In the genomic region with DNA sequence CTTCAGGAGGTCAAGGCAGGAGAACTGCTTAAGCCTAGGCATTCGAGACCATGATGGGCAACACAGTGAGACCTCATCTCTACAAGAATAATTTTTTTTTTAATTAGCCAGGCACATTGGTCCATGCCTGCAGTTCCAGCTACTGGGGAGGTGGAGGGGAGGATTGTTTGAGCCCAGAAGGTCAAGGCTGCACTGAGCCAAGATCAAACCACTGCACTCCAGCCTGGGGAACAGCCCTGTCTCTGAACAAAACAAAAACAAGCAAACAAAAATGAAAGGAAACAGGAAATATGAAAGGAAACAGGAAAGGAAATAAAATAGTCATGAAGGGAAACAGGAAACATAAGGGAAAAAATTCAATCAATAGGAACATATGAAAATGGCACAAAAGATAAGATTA, we compare ENCODE assay signal across 1 cellular context.
TF ChIP-seq lines count a peak whose summit lies in the region.

No MANE protein-coding gene starts in this region.

TF ChIP-seq in HepG2, 621 proteins besides CTCF, POLR2A, EP300 and RAD21 (continued from another document and continues in another):
- TF ChIP-seq, protein P1, sequence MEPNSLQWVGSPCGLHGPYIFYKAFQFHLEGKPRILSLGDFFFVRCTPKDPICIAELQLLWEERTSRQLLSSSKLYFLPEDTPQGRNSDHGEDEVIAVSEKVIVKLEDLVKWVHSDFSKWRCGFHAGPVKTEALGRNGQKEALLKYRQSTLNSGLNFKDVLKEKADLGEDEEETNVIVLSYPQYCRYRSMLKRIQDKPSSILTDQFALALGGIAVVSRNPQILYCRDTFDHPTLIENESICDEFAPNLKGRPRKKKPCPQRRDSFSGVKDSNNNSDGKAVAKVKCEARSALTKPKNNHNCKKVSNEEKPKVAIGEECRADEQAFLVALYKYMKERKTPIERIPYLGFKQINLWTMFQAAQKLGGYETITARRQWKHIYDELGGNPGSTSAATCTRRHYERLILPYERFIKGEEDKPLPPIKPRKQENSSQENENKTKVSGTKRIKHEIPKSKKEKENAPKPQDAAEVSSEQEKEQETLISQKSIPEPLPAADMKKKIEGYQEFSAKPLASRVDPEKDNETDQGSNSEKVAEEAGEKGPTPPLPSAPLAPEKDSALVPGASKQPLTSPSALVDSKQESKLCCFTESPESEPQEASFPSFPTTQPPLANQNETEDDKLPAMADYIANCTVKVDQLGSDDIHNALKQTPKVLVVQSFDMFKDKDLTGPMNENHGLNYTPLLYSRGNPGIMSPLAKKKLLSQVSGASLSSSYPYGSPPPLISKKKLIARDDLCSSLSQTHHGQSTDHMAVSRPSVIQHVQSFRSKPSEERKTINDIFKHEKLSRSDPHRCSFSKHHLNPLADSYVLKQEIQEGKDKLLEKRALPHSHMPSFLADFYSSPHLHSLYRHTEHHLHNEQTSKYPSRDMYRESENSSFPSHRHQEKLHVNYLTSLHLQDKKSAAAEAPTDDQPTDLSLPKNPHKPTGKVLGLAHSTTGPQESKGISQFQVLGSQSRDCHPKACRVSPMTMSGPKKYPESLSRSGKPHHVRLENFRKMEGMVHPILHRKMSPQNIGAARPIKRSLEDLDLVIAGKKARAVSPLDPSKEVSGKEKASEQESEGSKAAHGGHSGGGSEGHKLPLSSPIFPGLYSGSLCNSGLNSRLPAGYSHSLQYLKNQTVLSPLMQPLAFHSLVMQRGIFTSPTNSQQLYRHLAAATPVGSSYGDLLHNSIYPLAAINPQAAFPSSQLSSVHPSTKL (CRISPR knock-in tag; IDR thresholded peaks at IDR 0.05) = peak; percentile 92
- TF ChIP-seq NFIB (CRISPR knock-in tag; IDR thresholded peaks at IDR 0.05; ENCODE audit: borderline replicate concordance) (no peak), MIXL1 (CRISPR knock-in tag; IDR thresholded peaks at IDR 0.05) (peak; percentile 63; the same call in 1 of the 2 replicates), TAF15 (IDR thresholded peaks at IDR 0.05; ENCODE audit: low read depth, low read length, poor library complexity, severe bottlenecking) (no peak), ZBTB14 (CRISPR knock-in tag; IDR thresholded peaks at IDR 0.05) (no peak), ZNF605 (CRISPR knock-in tag; IDR thresholded peaks at IDR 0.05) (0 out of 2 replicates have a peak, but pooled peaks have one; percentile 18), NCOA2 (CRISPR knock-in tag; IDR thresholded peaks at IDR 0.05) (peak; percentile 89), PITX1 (CRISPR knock-in tag; IDR thresholded peaks at IDR 0.05) (peak; percentile 88), ZNF143 (CRISPR knock-in tag; IDR thresholded peaks at IDR 0.05) (no peak), FOXK2 (IDR thresholded peaks at IDR 0.05) (peak; percentile 69; the same call in 1 of the 2 replicates), POGK (CRISPR knock-in tag; conservative IDR thresholded peaks at IDR 0.05) (peak; percentile 36; the same call in 1 of the 2 replicates), SP5 (CRISPR knock-in tag; IDR thresholded peaks at IDR 0.05; ENCODE audit: borderline replicate concordance, low read depth) (peak; percentile 77), IKZF5 (CRISPR knock-in tag; IDR thresholded peaks at IDR 0.05) (peak; percentile 72), FOXA1 (IDR thresholded peaks at IDR 0.05) (no peak), FOXA1 (CRISPR knock-in tag; IDR thresholded peaks at IDR 0.05) (0 out of 2 replicates have a peak, but pooled peaks have one; percentile 22), ZKSCAN5 (CRISPR knock-in tag; IDR thresholded peaks at IDR 0.05) (no peak), RFX1 (IDR thresholded peaks at IDR 0.05) (no peak), ZNF24 (IDR thresholded peaks at IDR 0.05) (no peak), KAT7 (CRISPR knock-in tag; IDR thresholded peaks at IDR 0.05; ENCODE audit: borderline replicate concordance) (0 out of 2 replicates have a peak, but pooled peaks have one; percentile 49), FUBP1 (CRISPR knock-in tag; IDR thresholded peaks at IDR 0.05; ENCODE audit: borderline replicate concordance) (0 out of 2 replicates have a peak, but pooled peaks have one; percentile 45), TFE3 (CRISPR knock-in tag; IDR thresholded peaks at IDR 0.05) (peak; percentile 49; the same call in 1 of the 2 replicates), ZNF652 (CRISPR knock-in tag; IDR thresholded peaks at IDR 0.05; ENCODE audit: borderline replicate concordance, low read depth) (peak; percentile 33; the same call in 1 of the 2 replicates), SP1 (IDR thresholded peaks at IDR 0.05) (no peak), SP1 (CRISPR knock-in tag; IDR thresholded peaks at IDR 0.05) (no peak)
- TF ChIP-seq, protein P2, sequence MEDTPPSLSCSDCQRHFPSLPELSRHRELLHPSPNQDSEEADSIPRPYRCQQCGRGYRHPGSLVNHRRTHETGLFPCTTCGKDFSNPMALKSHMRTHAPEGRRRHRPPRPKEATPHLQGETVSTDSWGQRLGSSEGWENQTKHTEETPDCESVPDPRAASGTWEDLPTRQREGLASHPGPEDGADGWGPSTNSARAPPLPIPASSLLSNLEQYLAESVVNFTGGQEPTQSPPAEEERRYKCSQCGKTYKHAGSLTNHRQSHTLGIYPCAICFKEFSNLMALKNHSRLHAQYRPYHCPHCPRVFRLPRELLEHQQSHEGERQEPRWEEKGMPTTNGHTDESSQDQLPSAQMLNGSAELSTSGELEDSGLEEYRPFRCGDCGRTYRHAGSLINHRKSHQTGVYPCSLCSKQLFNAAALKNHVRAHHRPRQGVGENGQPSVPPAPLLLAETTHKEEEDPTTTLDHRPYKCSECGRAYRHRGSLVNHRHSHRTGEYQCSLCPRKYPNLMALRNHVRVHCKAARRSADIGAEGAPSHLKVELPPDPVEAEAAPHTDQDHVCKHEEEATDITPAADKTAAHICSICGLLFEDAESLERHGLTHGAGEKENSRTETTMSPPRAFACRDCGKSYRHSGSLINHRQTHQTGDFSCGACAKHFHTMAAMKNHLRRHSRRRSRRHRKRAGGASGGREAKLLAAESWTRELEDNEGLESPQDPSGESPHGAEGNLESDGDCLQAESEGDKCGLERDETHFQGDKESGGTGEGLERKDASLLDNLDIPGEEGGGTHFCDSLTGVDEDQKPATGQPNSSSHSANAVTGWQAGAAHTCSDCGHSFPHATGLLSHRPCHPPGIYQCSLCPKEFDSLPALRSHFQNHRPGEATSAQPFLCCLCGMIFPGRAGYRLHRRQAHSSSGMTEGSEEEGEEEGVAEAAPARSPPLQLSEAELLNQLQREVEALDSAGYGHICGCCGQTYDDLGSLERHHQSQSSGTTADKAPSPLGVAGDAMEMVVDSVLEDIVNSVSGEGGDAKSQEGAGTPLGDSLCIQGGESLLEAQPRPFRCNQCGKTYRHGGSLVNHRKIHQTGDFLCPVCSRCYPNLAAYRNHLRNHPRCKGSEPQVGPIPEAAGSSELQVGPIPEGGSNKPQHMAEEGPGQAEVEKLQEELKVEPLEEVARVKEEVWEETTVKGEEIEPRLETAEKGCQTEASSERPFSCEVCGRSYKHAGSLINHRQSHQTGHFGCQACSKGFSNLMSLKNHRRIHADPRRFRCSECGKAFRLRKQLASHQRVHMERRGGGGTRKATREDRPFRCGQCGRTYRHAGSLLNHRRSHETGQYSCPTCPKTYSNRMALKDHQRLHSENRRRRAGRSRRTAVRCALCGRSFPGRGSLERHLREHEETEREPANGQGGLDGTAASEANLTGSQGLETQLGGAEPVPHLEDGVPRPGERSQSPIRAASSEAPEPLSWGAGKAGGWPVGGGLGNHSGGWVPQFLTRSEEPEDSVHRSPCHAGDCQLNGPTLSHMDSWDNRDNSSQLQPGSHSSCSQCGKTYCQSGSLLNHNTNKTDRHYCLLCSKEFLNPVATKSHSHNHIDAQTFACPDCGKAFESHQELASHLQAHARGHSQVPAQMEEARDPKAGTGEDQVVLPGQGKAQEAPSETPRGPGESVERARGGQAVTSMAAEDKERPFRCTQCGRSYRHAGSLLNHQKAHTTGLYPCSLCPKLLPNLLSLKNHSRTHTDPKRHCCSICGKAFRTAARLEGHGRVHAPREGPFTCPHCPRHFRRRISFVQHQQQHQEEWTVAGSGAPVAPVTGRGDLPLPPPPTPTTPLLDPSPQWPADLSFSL (CRISPR knock-in tag; IDR thresholded peaks at IDR 0.05) = no peak
- TF ChIP-seq, protein P3, sequence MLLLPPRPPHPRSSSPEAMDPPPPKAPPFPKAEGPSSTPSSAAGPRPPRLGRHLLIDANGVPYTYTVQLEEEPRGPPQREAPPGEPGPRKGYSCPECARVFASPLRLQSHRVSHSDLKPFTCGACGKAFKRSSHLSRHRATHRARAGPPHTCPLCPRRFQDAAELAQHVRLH (CRISPR knock-in tag; IDR thresholded peaks at IDR 0.05; ENCODE audit: borderline replicate concordance, low read depth) = peak; percentile 51; the same call in 1 of the 2 replicates
- TF ChIP-seq, protein P4, sequence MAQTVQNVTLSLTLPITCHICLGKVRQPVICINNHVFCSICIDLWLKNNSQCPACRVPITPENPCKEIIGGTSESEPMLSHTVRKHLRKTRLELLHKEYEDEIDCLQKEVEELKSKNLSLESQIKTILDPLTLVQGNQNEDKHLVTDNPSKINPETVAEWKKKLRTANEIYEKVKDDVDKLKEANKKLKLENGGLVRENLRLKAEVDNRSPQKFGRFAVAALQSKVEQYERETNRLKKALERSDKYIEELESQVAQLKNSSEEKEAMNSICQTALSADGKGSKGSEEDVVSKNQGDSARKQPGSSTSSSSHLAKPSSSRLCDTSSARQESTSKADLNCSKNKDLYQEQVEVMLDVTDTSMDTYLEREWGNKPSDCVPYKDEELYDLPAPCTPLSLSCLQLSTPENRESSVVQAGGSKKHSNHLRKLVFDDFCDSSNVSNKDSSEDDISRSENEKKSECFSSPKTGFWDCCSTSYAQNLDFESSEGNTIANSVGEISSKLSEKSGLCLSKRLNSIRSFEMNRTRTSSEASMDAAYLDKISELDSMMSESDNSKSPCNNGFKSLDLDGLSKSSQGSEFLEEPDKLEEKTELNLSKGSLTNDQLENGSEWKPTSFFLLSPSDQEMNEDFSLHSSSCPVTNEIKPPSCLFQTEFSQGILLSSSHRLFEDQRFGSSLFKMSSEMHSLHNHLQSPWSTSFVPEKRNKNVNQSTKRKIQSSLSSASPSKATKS (CRISPR knock-in tag; IDR thresholded peaks at IDR 0.05) = 0 out of 2 replicates have a peak, but pooled peaks have one; percentile 34
- TF ChIP-seq, protein P5, sequence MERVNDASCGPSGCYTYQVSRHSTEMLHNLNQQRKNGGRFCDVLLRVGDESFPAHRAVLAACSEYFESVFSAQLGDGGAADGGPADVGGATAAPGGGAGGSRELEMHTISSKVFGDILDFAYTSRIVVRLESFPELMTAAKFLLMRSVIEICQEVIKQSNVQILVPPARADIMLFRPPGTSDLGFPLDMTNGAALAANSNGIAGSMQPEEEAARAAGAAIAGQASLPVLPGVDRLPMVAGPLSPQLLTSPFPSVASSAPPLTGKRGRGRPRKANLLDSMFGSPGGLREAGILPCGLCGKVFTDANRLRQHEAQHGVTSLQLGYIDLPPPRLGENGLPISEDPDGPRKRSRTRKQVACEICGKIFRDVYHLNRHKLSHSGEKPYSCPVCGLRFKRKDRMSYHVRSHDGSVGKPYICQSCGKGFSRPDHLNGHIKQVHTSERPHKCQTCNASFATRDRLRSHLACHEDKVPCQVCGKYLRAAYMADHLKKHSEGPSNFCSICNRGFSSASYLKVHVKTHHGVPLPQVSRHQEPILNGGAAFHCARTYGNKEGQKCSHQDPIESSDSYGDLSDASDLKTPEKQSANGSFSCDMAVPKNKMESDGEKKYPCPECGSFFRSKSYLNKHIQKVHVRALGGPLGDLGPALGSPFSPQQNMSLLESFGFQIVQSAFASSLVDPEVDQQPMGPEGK (CRISPR knock-in tag; IDR thresholded peaks at IDR 0.05) = peak; percentile 79
